Comparison of ENCODE assay signal across 2 cellular contexts in the genomic region with DNA sequence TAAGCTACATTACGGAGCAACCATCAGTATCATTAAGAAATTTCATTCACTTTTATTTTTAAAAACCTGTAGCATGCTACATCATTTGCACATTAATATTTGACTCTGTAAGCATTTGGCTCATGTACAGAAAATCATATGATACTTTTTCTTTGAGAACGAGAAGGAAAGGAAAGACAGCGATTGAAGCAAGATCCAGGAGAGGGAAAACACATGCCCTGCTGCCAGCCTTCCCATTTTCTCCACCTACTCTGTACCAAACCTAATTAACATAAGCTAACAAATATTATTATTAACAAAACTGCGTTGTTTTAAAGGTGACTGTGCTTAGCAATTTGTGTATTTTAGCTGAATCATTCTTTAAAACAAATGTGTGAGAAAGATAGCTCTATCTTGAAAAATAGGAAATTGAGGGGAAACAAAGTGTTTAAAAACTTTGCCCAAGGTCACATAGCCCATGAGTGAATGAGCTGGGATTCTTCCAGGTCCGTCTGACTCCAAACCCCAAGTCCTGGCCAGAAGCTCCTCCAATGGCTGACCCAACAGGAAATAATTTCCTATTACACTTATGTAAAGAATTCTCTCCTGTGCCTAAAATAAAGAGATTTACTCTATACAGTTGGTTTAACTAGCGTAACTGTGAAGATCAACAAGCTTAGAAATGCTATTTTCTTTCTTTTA.
TF ChIP-seq lines count a peak whose summit lies in the region.

No MANE protein-coding gene starts in this region.

TF ChIP-seq in SK-N-SH treated with all-trans-retinoic acid at 6 μM for 48 hours, 23 proteins besides CTCF, POLR2A, EP300 and RAD21 (continued from another document):
- no peak for TF ChIP-seq OSR1 (CRISPR knock-in tag; IDR thresholded peaks at IDR 0.05)
- TF ChIP-seq ZFP30 (CRISPR knock-in tag; IDR thresholded peaks at IDR 0.05): no peak
- no peak for TF ChIP-seq CSDC2 (CRISPR knock-in tag; IDR thresholded peaks at IDR 0.05)
- TF ChIP-seq, protein P1, sequence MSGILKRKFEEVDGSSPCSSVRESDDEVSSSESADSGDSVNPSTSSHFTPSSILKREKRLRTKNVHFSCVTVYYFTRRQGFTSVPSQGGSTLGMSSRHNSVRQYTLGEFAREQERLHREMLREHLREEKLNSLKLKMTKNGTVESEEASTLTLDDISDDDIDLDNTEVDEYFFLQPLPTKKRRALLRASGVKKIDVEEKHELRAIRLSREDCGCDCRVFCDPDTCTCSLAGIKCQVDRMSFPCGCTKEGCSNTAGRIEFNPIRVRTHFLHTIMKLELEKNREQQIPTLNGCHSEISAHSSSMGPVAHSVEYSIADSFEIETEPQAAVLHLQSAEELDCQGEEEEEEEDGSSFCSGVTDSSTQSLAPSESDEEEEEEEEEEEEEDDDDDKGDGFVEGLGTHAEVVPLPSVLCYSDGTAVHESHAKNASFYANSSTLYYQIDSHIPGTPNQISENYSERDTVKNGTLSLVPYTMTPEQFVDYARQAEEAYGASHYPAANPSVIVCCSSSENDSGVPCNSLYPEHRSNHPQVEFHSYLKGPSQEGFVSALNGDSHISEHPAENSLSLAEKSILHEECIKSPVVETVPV (CRISPR knock-in tag; IDR thresholded peaks at IDR 0.05): no peak

TF ChIP-seq in GM23338, 12 proteins besides CTCF, POLR2A, EP300 and RAD21 (continued from another document):
- no peak for TF ChIP-seq REST (IDR thresholded peaks at IDR 0.05; ENCODE audit: unreplicated experiment)
